ENCODE assay signal across 12 cellular contexts in the genomic region with DNA sequence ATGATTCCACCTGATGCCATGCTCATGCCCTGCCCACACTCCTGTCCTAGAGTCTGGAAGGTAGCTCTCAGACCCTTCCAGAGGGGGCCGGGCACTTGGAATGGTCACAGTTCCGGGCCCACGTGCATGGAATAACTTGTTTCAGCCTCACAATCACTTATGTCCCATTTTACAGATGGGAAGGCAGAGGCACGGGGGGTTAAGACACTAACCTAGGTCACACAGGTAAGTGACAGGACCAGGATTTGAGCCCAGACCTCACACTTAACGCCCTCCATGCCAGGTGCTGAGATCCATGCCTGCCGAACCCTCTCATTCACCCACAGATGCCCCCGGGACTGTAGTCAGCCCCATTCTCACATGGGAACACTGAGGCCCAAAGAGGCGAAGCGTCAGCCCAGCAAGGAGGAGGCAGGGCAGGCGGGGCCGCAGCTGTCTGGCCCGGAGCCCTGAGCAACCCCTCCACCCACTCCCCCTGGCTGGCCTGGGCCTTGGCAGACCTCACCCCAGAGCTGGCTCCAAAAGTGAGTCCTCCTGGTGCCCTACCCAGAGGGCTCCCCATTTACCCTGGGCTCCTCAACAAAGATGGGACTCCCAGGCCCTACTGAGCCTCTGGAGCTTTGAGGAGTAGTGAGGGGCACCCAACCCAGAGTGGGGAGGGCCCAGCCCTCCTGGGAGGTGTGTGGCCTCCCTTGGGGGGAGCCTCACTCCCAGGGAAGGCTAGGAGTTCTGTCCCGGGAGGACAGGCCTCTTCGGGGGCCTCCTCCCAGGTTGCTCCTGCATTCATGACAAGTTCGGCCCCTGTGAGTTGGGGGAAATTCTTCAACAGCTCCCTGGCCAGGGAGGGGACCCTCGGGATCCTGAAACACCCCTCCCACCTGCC. TPM values are rescaled to one million over a fixed set of nuclear protein-coding genes. Genes with fewer than 3 reads are reported as not detected.
DNase-seq lines count a peak whose midpoint lies in the region; ATAC-seq, FAIRE-seq and TF ChIP-seq lines count a peak whose summit lies in the region.
"Had no signal": no experiment of that assay in that cellular context is flagged by ENCODE, and none has a peak within 500 bp of the region (broad histone marks: within the 10 kb centered on the region; RNA-seq: fewer than 3 reads in every experiment).

No MANE protein-coding gene starts in this region.

- CTCF ChIA-PET in K562 (lab: Yijun Ruan, JAX; ENCODE audit: low intra/inter-chr PET ratio) = interaction anchor here (0.7 kb wide), 1 partner anchor 43 kb away, joined by 3 read pairs; no protein-coding TSS in a partner anchor

- no peak overlapping the region for H2AFZ ChIP-seq in K562 (ENCODE audit: low read depth, low read length)

- H3K27ac Mint-ChIP-seq in CD14-positive monocyte = no peak overlapping the region
- H3K27ac Mint-ChIP-seq: activated naive CD4-positive, alpha-beta T cell treated with anti-CD3 and anti-CD28 coated beads for 36 hours had no signal

- H3K4me3 ChIP-seq in K562 (no peak overlapping the region), pancreas (no peak overlapping the region)
- H3K4me3 ChIP-seq: right atrium auricular region had no signal

- ATAC-seq in K562 (no peak), pancreas (no peak)

- TF ChIP-seq EP300 in K562 (IDR thresholded peaks at IDR 0.05; ENCODE audit: low read length) = no peak

- intact Hi-C loops in CD14-positive monocyte (cut with micrococcal nuclease) (loop anchor here in 1 of 2 donors (5.0 to 10.0 kb wide), 2 partner anchors 35 to 207 kb away; a partner anchor contains a TSS), K562 (cut with micrococcal nuclease) (loop anchor here (5.0 kb wide), 1 partner anchor 290 kb away; no protein-coding TSS in a partner anchor), pancreas (cut with DNase I) (no loop called here)

- no peaks in the 10 kb centered on the region for H3K79me2 ChIP-seq in K562 (ENCODE audit: control insufficient read depth, insufficient read depth, low read length)

- peak; percentile 41 for DNase-seq in CD14-positive monocyte (ENCODE audit: low spot score)
- DNase-seq in K562 (ENCODE audit: extremely low read depth in 1 of 4, low spot score in 3 of 4) = no peak
- DNase-seq in pancreas = peak in 3 of 6 donors; percentile 20 to 67 (median 55)
- no peak for DNase-seq in SKM-1 treated with dmso at 0.1 percent for 144 hours (lab: John Stamatoyannopoulos, UW; ENCODE audit: unreplicated experiment)
- DNase-seq in COR-L47 (lab: John Stamatoyannopoulos, UW) = no peak
- no peak for DNase-seq in amniotic stem cell (lab: John Stamatoyannopoulos, UW)
- DNase-seq: activated naive CD4-positive, alpha-beta T cell treated with anti-CD3 and anti-CD28 coated beads for 36 hours; midbrain; stimulated activated CD4-positive, alpha-beta T cell treated with anti-CD3 and anti-CD28 coated beads, Interleukin-1b, Interleukin-23, amount 100 ng/mL, for 48 hours had no signal

- H3K27me3 ChIP-seq in K562 (ENCODE audit: control insufficient read depth in 2 of 2, insufficient read depth in 2 of 2, low read length in 2 of 2) = no peaks in the 10 kb centered on the region
- H3K27me3 ChIP-seq in pancreas = no peaks in the 10 kb centered on the region
- H3K27me3 ChIP-seq: right atrium auricular region had no signal

- peaks cover 0 to 1% (median 0%) of the 10 kb centered on the region in 3 donors for H3K27me3 Mint-ChIP-seq in CD14-positive monocyte (ENCODE audit: low read depth in 3 of 3)

- POLR2A ChIA-PET in K562 (lab: Yijun Ruan, JAX) = interaction anchor here (1.3 kb wide), 1 partner anchor 11 kb away, joined by 6 read pairs; no protein-coding TSS in a partner anchor

- BruUV-seq in K562 (replicated peaks; lab: Mats Ljungman, UMichigan) = no TSS peak

- no peak for FAIRE-seq in K562 (lab: Jason Lieb, UNC)
- FAIRE-seq in pancreas (lab: Jason Lieb, UNC) = no peak
- FAIRE-seq: colon, RCC 7860 had no signal

- H3K9me3 Mint-ChIP-seq in CD14-positive monocyte = no peaks in the 10 kb centered on the region
- H3K9me3 Mint-ChIP-seq: activated naive CD4-positive, alpha-beta T cell treated with anti-CD3 and anti-CD28 coated beads for 36 hours had no signal

- no peaks in the 10 kb centered on the region for H3K36me3 ChIP-seq in K562 (ENCODE audit: control insufficient read depth, insufficient read depth, low read length)
- H3K36me3 ChIP-seq in pancreas = no peaks in the 10 kb centered on the region
- H3K36me3 ChIP-seq: right atrium auricular region had no signal

- H3K27ac ChIP-seq in K562 (ENCODE audit: extremely low read depth, low read depth, low read length) (no peak overlapping the region), pancreas (peak overlapping the region; percentile 80 to 89 (median 84))
- H3K27ac ChIP-seq: right atrium auricular region had no signal

- TF ChIP-seq RAD21 in K562 (CRISPR knock-in tag; conservative IDR thresholded peaks at IDR 0.05 in 1 of 2, IDR thresholded peaks at IDR 0.05 in 1 of 2) = no peak

- H3K9me1 ChIP-seq in K562 (ENCODE audit: control insufficient read depth, insufficient read depth, low read length) = no peaks in the 10 kb centered on the region

- no peaks in the 10 kb centered on the region for H3K9me3 ChIP-seq in K562 (replicated peaks; ENCODE audit: control insufficient read depth, insufficient read depth, low read depth, low read length)
- H3K9me3 ChIP-seq in pancreas = no peaks in the 10 kb centered on the region
- H3K9me3 ChIP-seq: right atrium auricular region had no signal

- peaks cover 31 to 65% of the 10 kb centered on the region in 2 experiments for H3K4me1 ChIP-seq in K562 (replicated peaks in 1 of 2; ENCODE audit: control insufficient read depth in 2 of 2, insufficient read depth in 2 of 2, low read length in 2 of 2)
- peaks cover 26 to 35% (median 27%) of the 10 kb centered on the region in 3 donors for H3K4me1 ChIP-seq in pancreas

- H3K4me3 Mint-ChIP-seq in CD14-positive monocyte = no peak overlapping the region
- H3K4me3 Mint-ChIP-seq: activated naive CD4-positive, alpha-beta T cell treated with anti-CD3 and anti-CD28 coated beads for 36 hours had no signal

- H3K4me2 ChIP-seq in K562 (ENCODE audit: insufficient read depth, low read length) = no peak overlapping the region

- in situ Hi-C loops in K562 (cut with MboI) = no loop called here

- H3K9ac ChIP-seq in K562 (ENCODE audit: insufficient read depth in 1 of 2, low read depth in 2 of 2, low read length in 2 of 2) = no peak overlapping the region

- H4K20me1 ChIP-seq in K562 (replicated peaks; ENCODE audit: control insufficient read depth, insufficient read depth, low read length) = no peaks in the 10 kb centered on the region

- TF ChIP-seq POLR2A in K562 (conservative IDR thresholded peaks at IDR 0.05) = no peak

- H3K36me3 Mint-ChIP-seq in CD14-positive monocyte = peaks cover 0 to 6% of the 10 kb centered on the region in 2 donors

- TF ChIP-seq CTCF in CD14-positive monocyte (IDR thresholded peaks at IDR 0.05) (no peak), K562 (IDR thresholded peaks at IDR 0.05 in 2 of 3, conservative IDR thresholded peaks at IDR 0.05 in 1 of 3; ENCODE audit: insufficient read depth in 2 of 3, low read depth in 1 of 3, low read length in 3 of 3) (no peak), pancreas (IDR thresholded peaks at IDR 0.05) (no peak)

- WGBS in K562 (ENCODE audit: insufficient coverage, low coverage, missing lambda C conversion rate) = 46% methylated on average over 15 of the region's 16 CpGs
- 83 to 85% methylated on average over 16 of the region's 16 CpGs for WGBS in pancreas, 2 donors

- H3K4me1 Mint-ChIP-seq in CD14-positive monocyte = peaks cover 66% of the 10 kb centered on the region

RNA-seq across cellular contexts. Expression of a gene that starts 2.4 kb away (rescaled TPM):
- polyA plus RNA-seq in CD14-positive monocyte (10 to 100 TPM; 79.8 to 86.7 TPM), K562 (2011; rRNA removed) (0.10 and 0.19 TPM in 2 replicates), K562 (2014; fragmentation: Illumina TruSeq; extraction: Trizol) (0.06 and 0.15 TPM in 2 replicates), K562 (2014; fragmentation: Nextera tagmentation; extraction: Ambion mirVana) (under 1 TPM in 1 of 2 experiments, not detected in 1; 0.01 TPM), K562 (2014; rRNA removed) (0.21 and 0.43 TPM in 2 replicates), pancreas (1 to 10 TPM; 6.4 to 9.5 TPM)
- total RNA-seq in K562 (2011; cell fraction: chromatin; rRNA removed; ENCODE audit: low replicate concordance) = 0.14 and 0.70 TPM in 2 replicates
- total RNA-seq in K562 (2011; cell fraction: nucleolus; rRNA removed) = 0.13 and 0.17 TPM in 2 replicates
- 0.07 and 0.15 TPM in 2 replicates for total RNA-seq in K562 (2011; cell fraction: nucleoplasm; rRNA removed)
- total RNA-seq in K562 (2014; rRNA removed) (0.37 TPM in 1 of 2 replicates, not detected in the other), K562 (2014; rRNA removed; fragmentation: Illumina TruSeq; extraction: Trizol) (0.04 TPM in 1 of 2 replicates, not detected in the other), K562 (2015; rRNA removed; fragmentation: Illumina TruSeq; extraction: Trizol) (0.07 and 0.08 TPM in 2 replicates), K562 (2021) (0.13 and 0.35 TPM in 2 replicates), pancreas (10 to 100 TPM in 2 of 6 donors, 1 to 10 TPM in 4; 3.2 to 13.7 (median 8.0) TPM)
- 0.18 and 0.36 TPM in 2 replicates for polyA plus RNA-seq in K562 (2011; cell fraction: cytosol; rRNA removed)
- polyA plus RNA-seq in K562 (2011; cell fraction: nucleus; rRNA removed) = 0.21 and 0.30 TPM in 2 replicates
- 0.42 and 1.4 TPM in 2 replicates for polyA plus RNA-seq in K562 (2012)
- 0.03 TPM in 1 of 2 replicates, not detected in the other for polyA minus RNA-seq in K562 (2011; rRNA and poly(A)+ RNA removed)
- polyA minus RNA-seq in K562 (2011; cell fraction: cytosol; rRNA and poly(A)+ RNA removed) = 1.5 TPM in 1 of 2 replicates, not detected in the other
- polyA minus RNA-seq in K562 (2011; cell fraction: nucleus; rRNA and poly(A)+ RNA removed) = 0.11 and 0.54 TPM in 2 replicates
- total RNA-seq: activated naive CD4-positive, alpha-beta T cell treated with anti-CD3 and anti-CD28 coated beads for 36 hours had no signal

RNA-seq across cellular contexts. Expression of a gene that starts 3.8 kb away (rescaled TPM):
- 100 to 1,000 TPM; 185 to 220 TPM for polyA plus RNA-seq in CD14-positive monocyte
- 14.0 and 42.4 TPM in 2 replicates for total RNA-seq in K562 (2011; cell fraction: chromatin; rRNA removed; ENCODE audit: low replicate concordance)
- 38.0 and 40.8 TPM in 2 replicates for total RNA-seq in K562 (2011; cell fraction: nucleolus; rRNA removed)
- total RNA-seq in K562 (2011; cell fraction: nucleoplasm; rRNA removed) = 17.3 and 24.9 TPM in 2 replicates
- total RNA-seq in K562 (2014; rRNA removed) = 10.1 and 12.2 TPM in 2 replicates
- total RNA-seq in K562 (2014; rRNA removed; fragmentation: Illumina TruSeq; extraction: Trizol) = 3.7 and 4.3 TPM in 2 replicates
- total RNA-seq in K562 (2015; rRNA removed; fragmentation: Illumina TruSeq; extraction: Trizol) = 2.3 and 3.3 TPM in 2 replicates
- 13.6 and 14.1 TPM in 2 replicates for total RNA-seq in K562 (2021)
- polyA plus RNA-seq in K562 (2011; rRNA removed) = 8.6 and 10.0 TPM in 2 replicates
- polyA plus RNA-seq in K562 (2011; cell fraction: cytosol; rRNA removed) = 11.3 and 17.7 TPM in 2 replicates
- 30.9 and 40.1 TPM in 2 replicates for polyA plus RNA-seq in K562 (2011; cell fraction: nucleus; rRNA removed)
- 6.5 and 9.5 TPM in 2 replicates for polyA plus RNA-seq in K562 (2012)
- polyA plus RNA-seq in K562 (2014; fragmentation: Illumina TruSeq; extraction: Trizol) = 5.1 and 6.5 TPM in 2 replicates
- under 1 TPM; 0.10 to 0.17 TPM for polyA plus RNA-seq in K562 (2014; fragmentation: Nextera tagmentation; extraction: Ambion mirVana)
- 7.3 and 11.6 TPM in 2 replicates for polyA plus RNA-seq in K562 (2014; rRNA removed)
- 5.2 and 8.3 TPM in 2 replicates for polyA minus RNA-seq in K562 (2011; rRNA and poly(A)+ RNA removed)
- polyA minus RNA-seq in K562 (2011; cell fraction: cytosol; rRNA and poly(A)+ RNA removed) = 9.3 and 11.6 TPM in 2 replicates
- 12.3 and 12.5 TPM in 2 replicates for polyA minus RNA-seq in K562 (2011; cell fraction: nucleus; rRNA and poly(A)+ RNA removed)
- total RNA-seq in pancreas = 10 to 100 TPM; 13.0 to 28.5 (median 16.6) TPM
- 10 to 100 TPM; 26.3 to 36.5 TPM for polyA plus RNA-seq in pancreas

RNA-seq across cellular contexts. Expression of a gene that starts 22.7 kb away (rescaled TPM):
- polyA plus RNA-seq in CD14-positive monocyte = 100 to 1,000 TPM; 114 to 141 TPM
- 41.2 and 158 TPM in 2 replicates for total RNA-seq in K562 (2011; cell fraction: chromatin; rRNA removed; ENCODE audit: low replicate concordance)
- 168 and 170 TPM in 2 replicates for total RNA-seq in K562 (2011; cell fraction: nucleolus; rRNA removed)
- 99.4 and 102 TPM in 2 replicates for total RNA-seq in K562 (2011; cell fraction: nucleoplasm; rRNA removed)
- total RNA-seq in K562 (2014; rRNA removed) = 351 and 419 TPM in 2 replicates
- 60.0 and 91.3 TPM in 2 replicates for total RNA-seq in K562 (2014; rRNA removed; fragmentation: Illumina TruSeq; extraction: Trizol)
- 146 and 150 TPM in 2 replicates for total RNA-seq in K562 (2015; rRNA removed; fragmentation: Illumina TruSeq; extraction: Trizol)
- 271 and 294 TPM in 2 replicates for total RNA-seq in K562 (2021)
- polyA plus RNA-seq in K562 (2011; rRNA removed) = 67.2 and 68.7 TPM in 2 replicates
- 181 and 505 TPM in 2 replicates for polyA plus RNA-seq in K562 (2011; cell fraction: cytosol; rRNA removed)
- polyA plus RNA-seq in K562 (2011; cell fraction: nucleus; rRNA removed) = 116 and 178 TPM in 2 replicates
- 247 and 317 TPM in 2 replicates for polyA plus RNA-seq in K562 (2012)
- 101 and 156 TPM in 2 replicates for polyA plus RNA-seq in K562 (2014; fragmentation: Illumina TruSeq; extraction: Trizol)
- 10 to 100 TPM; 36.5 to 65.1 TPM for polyA plus RNA-seq in K562 (2014; fragmentation: Nextera tagmentation; extraction: Ambion mirVana)
- polyA plus RNA-seq in K562 (2014; rRNA removed) = 241 and 257 TPM in 2 replicates
- 28.2 and 47.3 TPM in 2 replicates for polyA minus RNA-seq in K562 (2011; rRNA and poly(A)+ RNA removed)
- polyA minus RNA-seq in K562 (2011; cell fraction: cytosol; rRNA and poly(A)+ RNA removed) = 128 and 135 TPM in 2 replicates
- polyA minus RNA-seq in K562 (2011; cell fraction: nucleus; rRNA and poly(A)+ RNA removed) = 55.5 and 65.1 TPM in 2 replicates
- 10 to 100 TPM; 43.6 to 70.5 (median 59.0) TPM for total RNA-seq in pancreas
- polyA plus RNA-seq in pancreas = 100 to 1,000 TPM; 116 to 121 TPM

RNA-seq across cellular contexts. Expression of a gene that starts 31.1 kb away (rescaled TPM):
- polyA plus RNA-seq in CD14-positive monocyte (100 to 1,000 TPM; 197 to 225 TPM), K562 (2011; rRNA removed) (31.1 and 72.7 TPM in 2 replicates), K562 (2014; fragmentation: Illumina TruSeq; extraction: Trizol) (13.1 and 33.3 TPM in 2 replicates), K562 (2014; fragmentation: Nextera tagmentation; extraction: Ambion mirVana) (1 to 10 TPM in 1 of 2 experiments, under 1 TPM in 1; 0.49 to 1.9 TPM), K562 (2014; rRNA removed) (113 and 143 TPM in 2 replicates), pancreas (1,000 to 10,000 TPM in 1 of 2 donors, 100 to 1,000 TPM in 1; 550 to 1,036 TPM)
- 106 and 531 TPM in 2 replicates for total RNA-seq in K562 (2011; cell fraction: chromatin; rRNA removed; ENCODE audit: low replicate concordance)
- total RNA-seq in K562 (2011; cell fraction: nucleolus; rRNA removed) = 492 and 517 TPM in 2 replicates
- 190 and 232 TPM in 2 replicates for total RNA-seq in K562 (2011; cell fraction: nucleoplasm; rRNA removed)
- total RNA-seq in K562 (2014; rRNA removed) (78.0 and 82.8 TPM in 2 replicates), K562 (2014; rRNA removed; fragmentation: Illumina TruSeq; extraction: Trizol) (2.5 and 5.5 TPM in 2 replicates), K562 (2015; rRNA removed; fragmentation: Illumina TruSeq; extraction: Trizol) (24.4 and 28.7 TPM in 2 replicates), K562 (2021) (96.4 and 108 TPM in 2 replicates), pancreas (100 to 1,000 TPM; 166 to 287 (median 201) TPM)
- 56.1 and 92.6 TPM in 2 replicates for polyA plus RNA-seq in K562 (2011; cell fraction: cytosol; rRNA removed)
- polyA plus RNA-seq in K562 (2011; cell fraction: nucleus; rRNA removed) = 923 and 1,215 TPM in 2 replicates
- polyA plus RNA-seq in K562 (2012) = 55.4 and 115 TPM in 2 replicates
- 9.7 and 11.0 TPM in 2 replicates for polyA minus RNA-seq in K562 (2011; rRNA and poly(A)+ RNA removed)
- polyA minus RNA-seq in K562 (2011; cell fraction: cytosol; rRNA and poly(A)+ RNA removed) = 28.2 and 33.0 TPM in 2 replicates
- polyA minus RNA-seq in K562 (2011; cell fraction: nucleus; rRNA and poly(A)+ RNA removed) = 139 and 154 TPM in 2 replicates

Comparison
In these comparisons a context has a peak if more than half of its experiments do, and no peak if none do; other contexts are left out.
1. RNA of a gene that starts 2.4 kb away (polyA plus RNA-seq): 79.8 to 86.7 TPM in CD14-positive monocyte; 6.4 to 9.5 TPM in pancreas and 0.01 to 1.4 TPM in K562; every median in the first group is over 4 times any median in the second.
2. RNA of a gene that starts 3.8 kb away (polyA plus RNA-seq): 185 to 220 TPM in CD14-positive monocyte; 26.3 to 36.5 TPM in pancreas and 0.10 to 40.1 TPM in K562; every median in the first group is over 4 times any median in the second.